11 cellular contexts compared by ENCODE assay signal in the genomic region with DNA sequence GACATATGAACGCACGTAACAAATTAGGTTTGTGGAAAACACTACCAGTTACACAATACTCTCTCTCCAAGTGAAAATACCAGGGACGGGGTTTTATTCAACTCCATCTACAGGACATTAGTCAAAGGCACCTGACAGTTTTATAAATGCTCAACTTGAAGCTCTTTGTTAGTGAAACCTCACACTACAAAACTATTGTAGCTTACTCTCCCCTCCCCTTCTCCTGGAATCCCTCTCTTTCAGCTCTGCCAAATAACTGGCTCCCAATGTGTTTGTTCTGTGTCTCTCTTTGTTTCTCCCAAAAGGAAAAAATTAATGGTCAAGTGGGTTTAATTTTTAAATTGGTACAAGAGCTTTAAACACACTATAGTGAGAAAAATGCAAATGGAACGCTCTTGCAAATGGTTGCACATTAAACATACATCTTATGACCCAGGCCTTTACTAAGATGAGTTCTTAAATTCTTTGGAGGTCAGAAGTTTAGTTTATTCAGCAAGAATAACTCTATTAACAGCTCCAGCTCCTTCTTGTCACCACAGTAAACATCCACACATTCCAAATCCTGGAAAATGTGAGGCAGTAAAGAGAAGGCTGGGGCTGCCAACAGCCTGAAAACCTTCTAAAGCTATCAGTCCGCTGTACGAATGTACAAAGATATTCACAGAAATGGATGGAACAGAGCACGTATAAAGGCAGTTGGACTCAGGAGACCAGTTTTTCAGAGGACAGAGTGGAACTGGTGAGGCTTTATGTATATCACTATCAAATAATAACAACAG. TPM values are rescaled to one million over a fixed set of nuclear protein-coding genes. Genes with fewer than 3 reads are reported as not detected.
DNase-seq lines count a peak whose midpoint lies in the region; ATAC-seq, FAIRE-seq and TF ChIP-seq lines count a peak whose summit lies in the region.
"Had no signal": no experiment of that assay in that cellular context is flagged by ENCODE, and none has a peak within 500 bp of the region (broad histone marks: within the 10 kb centered on the region; RNA-seq: fewer than 3 reads in every experiment).

No MANE protein-coding gene starts in this region.

- H3K4me1 Mint-ChIP-seq in progenitor cell of endocrine pancreas (ENCODE audit: low read depth), result peaks cover 73% of the 10 kb centered on the region

- H3K27me3 Mint-ChIP-seq in progenitor cell of endocrine pancreas, result no peaks in the 10 kb centered on the region

- FAIRE-seq in TTC549 (lab: Jason Lieb, UNC), result peak; percentile 53

- H3K4me3 Mint-ChIP-seq in progenitor cell of endocrine pancreas (ENCODE audit: low read depth), result peak overlapping the region; percentile 49

- peak overlapping the region; percentile 87 for H3K27ac ChIP-seq in cardiac muscle cell
- H3K27ac ChIP-seq: C4-2B had no signal

- peak overlapping the region; percentile 98 for H3K27ac Mint-ChIP-seq in progenitor cell of endocrine pancreas

- peak; percentile 41 for DNase-seq in EH (ENCODE audit: low read depth)
- DNase-seq in cardiac muscle cell (ENCODE audit: low read depth in 1 of 2, low spot score in 1 of 2), result peak in 1 of 2 donors; percentile 61
- no peak for DNase-seq in progenitor cell of endocrine pancreas (ENCODE audit: low spot score, unreplicated experiment)
- DNase-seq in NCI-H146 (lab: John Stamatoyannopoulos, UW), result no peak
- no peak for DNase-seq in activated T-cell treated with anti-CD3 and anti-CD28 coated beads, Interleukin-2, amount 50 U/mL, for 1 hour
- DNase-seq in ecto neural progenitor cell (ENCODE audit: low spot score), result no peak
- DNase-seq: activated gamma-delta T cell treated with Interleukin-2 at 50 U/mL for 16 hours, NCI-H526 treated with DMSO at 0.1 percent for 48 hours had no signal

- no peak for ATAC-seq in HG03571 (IDR thresholded peaks at IDR 0.05; ENCODE audit: unreplicated experiment)

- peaks cover 8% of the 10 kb centered on the region for H3K9me3 Mint-ChIP-seq in progenitor cell of endocrine pancreas (ENCODE audit: low read depth)

- no peaks in the 10 kb centered on the region for H3K9me3 ChIP-seq in cardiac muscle cell (ENCODE audit: low read depth)

- H3K36me3 Mint-ChIP-seq in progenitor cell of endocrine pancreas (ENCODE audit: insufficient read depth), result peaks cover 37% of the 10 kb centered on the region

- peaks cover 66% of the 10 kb centered on the region for H3K4me1 ChIP-seq in cardiac muscle cell (ENCODE audit: low read depth)

- H3K36me3 ChIP-seq in cardiac muscle cell, result no peaks in the 10 kb centered on the region

- no peak overlapping the region for H3K4me3 ChIP-seq in cardiac muscle cell

- H3K27me3 ChIP-seq in cardiac muscle cell, result no peaks in the 10 kb centered on the region

- TF ChIP-seq CTCF in cardiac muscle cell (IDR thresholded peaks at IDR 0.05; ENCODE audit: low read depth, low read length) (no peak), progenitor cell of endocrine pancreas (IDR thresholded peaks at IDR 0.05; ENCODE audit: unreplicated experiment) (no peak)

RNA-seq across cellular contexts. Expression of gene ZNF608, which starts 48.3 kb away (rescaled TPM):
- total RNA-seq in cardiac muscle cell (75.0 and 115 TPM in 2 replicates), progenitor cell of endocrine pancreas (134 and 148 TPM in 2 replicates)
- polyA plus RNA-seq in cardiac muscle cell, result 39.9 and 61.3 TPM in 2 replicates
